ENCODE assay signal across 18 cellular contexts in the genomic region with DNA sequence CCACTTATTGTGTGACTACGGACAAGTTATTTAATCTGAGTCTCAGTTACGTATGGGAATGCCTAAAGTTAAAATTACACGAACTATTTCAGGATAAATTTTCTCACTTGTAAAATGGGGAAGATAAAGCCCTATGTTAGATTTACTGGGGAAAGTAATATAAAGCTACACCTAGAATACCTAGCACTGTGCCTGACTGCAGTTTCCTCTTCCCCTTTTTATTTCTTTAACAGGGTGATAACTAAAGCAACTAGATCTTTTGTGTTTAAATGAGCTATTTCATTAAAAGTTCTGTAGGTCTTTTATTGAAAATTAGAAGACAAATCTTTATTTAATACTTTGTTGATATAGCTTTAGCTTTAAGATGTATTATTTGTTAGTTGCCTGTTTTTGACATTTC. TPM values are rescaled to one million over a fixed set of nuclear protein-coding genes. Genes with fewer than 3 reads are reported as not detected.
DNase-seq lines count a peak whose midpoint lies in the region; ATAC-seq and TF ChIP-seq lines count a peak whose summit lies in the region.
"Had no signal": no experiment of that assay in that cellular context is flagged by ENCODE, and none has a peak within 500 bp of the region (broad histone marks: within the 10 kb centered on the region; RNA-seq: fewer than 3 reads in every experiment).

No MANE protein-coding gene starts in this region.

- no peak overlapping the region for H3K4me3 ChIP-seq in GM23338
- H3K4me3 ChIP-seq in neuronal stem cell (ENCODE audit: low read length in 2 of 2) = no peak overlapping the region
- no peak overlapping the region for H3K4me3 ChIP-seq in osteoblast (ENCODE audit: insufficient read depth, low read length)
- H3K4me3 ChIP-seq: adrenal gland, colonic mucosa, esophagus squamous epithelium, MG63 had no signal

- no peak overlapping the region for H2BK12ac ChIP-seq in neuronal stem cell (ENCODE audit: low read length)

- no peak overlapping the region for H3K23ac ChIP-seq in neuronal stem cell (ENCODE audit: low read depth, low read length, poor library complexity)

- H3K27ac ChIP-seq in GM23338 (ENCODE audit: low read depth) (no peak overlapping the region), neuronal stem cell (replicated peaks; ENCODE audit: low read length) (no peak overlapping the region), osteoblast (ENCODE audit: low read depth, low read length) (no peak overlapping the region)
- H3K27ac ChIP-seq: colonic mucosa, esophagus squamous epithelium had no signal

- H3F3A ChIP-seq in GM23338 (replicated peaks; ENCODE audit: low read depth) = peaks cover 6% of the 10 kb centered on the region; the same call in 1 of the 2 replicates

- peak overlapping the region; percentile 92 for H3K27ac Mint-ChIP-seq in activated T-cell treated with anti-CD3 and anti-CD28 coated beads, Interleukin-2, amount 50 U/mL, for 24 hours
- H3K27ac Mint-ChIP-seq in GM23338 (no peak overlapping the region), progenitor cell of endocrine pancreas (peak overlapping the region; percentile 57)
- H3K27ac Mint-ChIP-seq in activated T-helper 2 cell treated with anti-CD3 and anti-CD28 coated beads, Interferon-gamma antibody, Interleukin-2, Interleukin-4, amounts not matched to agents 10 μg/mL and 5 μg/mL and 100 μg/mL, durations not matched to agents 14 hours and 24 hours and 36 hours = peak overlapping the region; percentile 89
- H3K27ac Mint-ChIP-seq: nephron had no signal

- H4K20me1 ChIP-seq in GM23338 (replicated peaks; ENCODE audit: insufficient read depth) = peaks cover 71% of the 10 kb centered on the region
- peaks cover 47% of the 10 kb centered on the region for H4K20me1 ChIP-seq in osteoblast (ENCODE audit: insufficient read depth, low read length)

- H3K9me3 Mint-ChIP-seq in activated T-cell treated with anti-CD3 and anti-CD28 coated beads, Interleukin-2, amount 50 U/mL, for 24 hours = no peaks in the 10 kb centered on the region
- H3K9me3 Mint-ChIP-seq in GM23338 (no peaks in the 10 kb centered on the region), progenitor cell of endocrine pancreas (ENCODE audit: low read depth) (no peaks in the 10 kb centered on the region)
- H3K9me3 Mint-ChIP-seq in activated T-helper 2 cell treated with anti-CD3 and anti-CD28 coated beads, Interferon-gamma antibody, Interleukin-2, Interleukin-4, amounts not matched to agents 10 μg/mL and 5 μg/mL and 100 μg/mL, durations not matched to agents 14 hours and 24 hours and 36 hours = no peaks in the 10 kb centered on the region
- H3K9me3 Mint-ChIP-seq: nephron had no signal

- H4K91ac ChIP-seq in neuronal stem cell (ENCODE audit: low read depth, low read length, poor library complexity) = no peak overlapping the region

- intact Hi-C loops in activated T-helper 2 cell treated with anti-CD3 and anti-CD28 coated beads, Interferon-gamma antibody, Interleukin-2, Interleukin-4, amounts not matched to agents 10 μg/mL and 5 μg/mL and 100 μg/mL, durations not matched to agents 14 hours and 24 hours and 36 hours (cut with micrococcal nuclease) = loop anchor here (1.0 kb wide), 1 partner anchor 104 kb away; no protein-coding TSS in a partner anchor

- H3K4me2 ChIP-seq in GM23338 (peak overlapping the region; percentile 37; the same call in 1 of the 2 replicates), neuronal stem cell (ENCODE audit: insufficient read depth, low read length, poor library complexity, severe bottlenecking) (no peak overlapping the region), osteoblast (ENCODE audit: insufficient read depth, low read length) (no peak overlapping the region)

- TF ChIP-seq CTCF in GM23338 (conservative IDR thresholded peaks at IDR 0.05; ENCODE audit: low read depth in 2 of 2) (no peak), progenitor cell of endocrine pancreas (IDR thresholded peaks at IDR 0.05; ENCODE audit: unreplicated experiment) (no peak), osteoblast (IDR thresholded peaks at IDR 0.05; ENCODE audit: extremely low read depth, low read depth, low read length) (no peak)

- no CpG with 5 or more reads among the region's 3 CpGs for WGBS in neuronal stem cell (ENCODE audit: extremely low coverage in 2 of 2, insufficient read length in 2 of 2, insufficient replicate concordance in 1 of 2), 2 donors

- no peak overlapping the region for H3K9ac ChIP-seq in neuronal stem cell (ENCODE audit: low read depth, low read length, poor library complexity)

- H4K8ac ChIP-seq in neuronal stem cell (ENCODE audit: low read depth, low read length) = no peak overlapping the region

- H3K4me1 ChIP-seq in GM23338 (ENCODE audit: insufficient read depth) = peaks cover 65% of the 10 kb centered on the region
- H3K4me1 ChIP-seq in neuronal stem cell (ENCODE audit: control insufficient read depth in 2 of 2, insufficient read depth in 1 of 2, low read depth in 1 of 2, low read length in 2 of 2) = peaks cover 0 to 19% of the 10 kb centered on the region in 2 donors
- peaks cover 11% of the 10 kb centered on the region for H3K4me1 ChIP-seq in osteoblast (ENCODE audit: insufficient read depth, low read length)
- H3K4me1 ChIP-seq: colonic mucosa had no signal

- no peak overlapping the region for H2AFZ ChIP-seq in GM23338
- no peak overlapping the region for H2AFZ ChIP-seq in neuronal stem cell (ENCODE audit: low read length)
- no peak overlapping the region for H2AFZ ChIP-seq in osteoblast (ENCODE audit: low read length)

- no peak overlapping the region for H3K18ac ChIP-seq in neuronal stem cell (ENCODE audit: low read length)

- no peak overlapping the region for H3K4ac ChIP-seq in neuronal stem cell (ENCODE audit: low read length)

- peaks cover 82% of the 10 kb centered on the region for H3K4me1 Mint-ChIP-seq in activated T-cell treated with anti-CD3 and anti-CD28 coated beads, Interleukin-2, amount 50 U/mL, for 24 hours (ENCODE audit: low read depth)
- H3K4me1 Mint-ChIP-seq in GM23338 (peaks cover 69% of the 10 kb centered on the region), progenitor cell of endocrine pancreas (ENCODE audit: low read depth) (peaks cover 33% of the 10 kb centered on the region)
- H3K4me1 Mint-ChIP-seq in activated T-helper 2 cell treated with anti-CD3 and anti-CD28 coated beads, Interferon-gamma antibody, Interleukin-2, Interleukin-4, amounts not matched to agents 10 μg/mL and 5 μg/mL and 100 μg/mL, durations not matched to agents 14 hours and 24 hours and 36 hours (ENCODE audit: low read depth) = peaks cover 63% of the 10 kb centered on the region

- H3K79me1 ChIP-seq in neuronal stem cell (ENCODE audit: low read depth, low read length) = peaks cover 9% of the 10 kb centered on the region

- no peaks in the 10 kb centered on the region for H3K27me3 Mint-ChIP-seq in activated T-cell treated with anti-CD3 and anti-CD28 coated beads, Interleukin-2, amount 50 U/mL, for 24 hours
- H3K27me3 Mint-ChIP-seq in GM23338 (ENCODE audit: insufficient read depth, low read depth, poor library complexity) (peaks cover 10% of the 10 kb centered on the region), progenitor cell of endocrine pancreas (no peaks in the 10 kb centered on the region)
- H3K27me3 Mint-ChIP-seq in activated T-helper 2 cell treated with anti-CD3 and anti-CD28 coated beads, Interferon-gamma antibody, Interleukin-2, Interleukin-4, amounts not matched to agents 10 μg/mL and 5 μg/mL and 100 μg/mL, durations not matched to agents 14 hours and 24 hours and 36 hours (ENCODE audit: low read depth) = no peaks in the 10 kb centered on the region

- DNase-seq in activated T-cell treated with anti-CD3 and anti-CD28 coated beads, Interleukin-2, amount 50 U/mL, for 24 hours = no peak
- DNase-seq in activated T-cell treated with anti-CD3 and anti-CD28 coated beads, Interleukin-2, amount 50 U/mL, for 1 hour = no peak
- no peak for DNase-seq in GM23338 (ENCODE audit: low spot score)
- DNase-seq in activated T-helper 2 cell treated with anti-CD3 and anti-CD28 coated beads, Interferon-gamma antibody, Interleukin-2, Interleukin-4, amounts not matched to agents 10 μg/mL and 5 μg/mL and 100 μg/mL, durations not matched to agents 14 hours and 24 hours and 36 hours (ENCODE audit: low spot score) = no peak
- no peak for DNase-seq in progenitor cell of endocrine pancreas (ENCODE audit: low spot score, unreplicated experiment)
- no peak for DNase-seq in neuronal stem cell (ENCODE audit: low spot score)
- no peak for DNase-seq in osteoblast (ENCODE audit: insufficient read length, low spot score, missing footprints)
- DNase-seq: activated CD4-positive, alpha-beta T cell treated with anti-CD3 and anti-CD28 coated beads for 48 hours; colonic mucosa; esophagus squamous epithelium; left colon; MG63; stimulated activated CD4-positive, alpha-beta T cell treated with anti-CD3 and anti-CD28 coated beads, Interleukin-4, amount 100 ng/mL, for 4 hours; stimulated activated naive CD4-positive, alpha-beta T cell treated with Interleukin-2 at 50 U/mL for 16 hours had no signal

- peak overlapping the region; percentile 90 for H3K4me3 Mint-ChIP-seq in activated T-cell treated with anti-CD3 and anti-CD28 coated beads, Interleukin-2, amount 50 U/mL, for 24 hours
- H3K4me3 Mint-ChIP-seq in GM23338 = no peak overlapping the region
- no peak overlapping the region for H3K4me3 Mint-ChIP-seq in activated T-helper 2 cell treated with anti-CD3 and anti-CD28 coated beads, Interferon-gamma antibody, Interleukin-2, Interleukin-4, amounts not matched to agents 10 μg/mL and 5 μg/mL and 100 μg/mL, durations not matched to agents 14 hours and 24 hours and 36 hours (ENCODE audit: low read depth)
- H3K4me3 Mint-ChIP-seq in progenitor cell of endocrine pancreas (ENCODE audit: low read depth) = no peak overlapping the region

- ATAC-seq in GM23338 = no peak
- no peak for ATAC-seq in HG03565 (IDR thresholded peaks at IDR 0.05; ENCODE audit: unreplicated experiment)
- ATAC-seq: left colon, sciatic nerve had no signal

- H2AK5ac ChIP-seq in neuronal stem cell (ENCODE audit: low read depth, low read length) = no peak overlapping the region

- no peak overlapping the region for H3K14ac ChIP-seq in neuronal stem cell (ENCODE audit: low read length)

- H3K27me3 ChIP-seq in GM23338 (ENCODE audit: insufficient read depth) = no peaks in the 10 kb centered on the region
- no peaks in the 10 kb centered on the region for H3K27me3 ChIP-seq in neuronal stem cell (ENCODE audit: control insufficient read depth in 3 of 3, insufficient read depth in 3 of 3, low read depth in 1 of 3, low read length in 3 of 3)
- no peaks in the 10 kb centered on the region for H3K27me3 ChIP-seq in osteoblast (ENCODE audit: insufficient read depth, low read length)
- H3K27me3 ChIP-seq: adrenal gland, colonic mucosa, esophagus squamous epithelium, MG63 had no signal

- no peaks in the 10 kb centered on the region for H3K9me3 ChIP-seq in neuronal stem cell (replicated peaks in 1 of 2; ENCODE audit: control insufficient read depth in 2 of 2, insufficient read depth in 1 of 2, low read depth in 1 of 2, low read length in 2 of 2)
- no peaks in the 10 kb centered on the region for H3K9me3 ChIP-seq in osteoblast (ENCODE audit: low read depth, low read length)
- H3K9me3 ChIP-seq: adrenal gland, colonic mucosa, esophagus squamous epithelium, MG63 had no signal

- 0 out of 2 replicates have a peak, but pooled peaks cover 3% of the 10 kb centered on the region for H3K9me2 ChIP-seq in GM23338 (ENCODE audit: insufficient read depth)

- no peak overlapping the region for H2BK120ac ChIP-seq in neuronal stem cell (ENCODE audit: low read depth, low read length)

- peaks cover 96% of the 10 kb centered on the region for H3K79me2 ChIP-seq in GM23338 (replicated peaks; ENCODE audit: insufficient read depth)
- peaks cover 93% of the 10 kb centered on the region for H3K79me2 ChIP-seq in osteoblast (ENCODE audit: insufficient read depth, low read length)

- H3K36me3 ChIP-seq in GM23338 (ENCODE audit: insufficient read depth) (no peaks in the 10 kb centered on the region), neuronal stem cell (replicated peaks in 1 of 2; ENCODE audit: control insufficient read depth in 2 of 2, insufficient read depth in 2 of 2, low read length in 2 of 2) (no peaks in the 10 kb centered on the region), osteoblast (ENCODE audit: insufficient read depth, low read length) (no peaks in the 10 kb centered on the region)
- H3K36me3 ChIP-seq: adrenal gland, colonic mucosa, esophagus squamous epithelium, MG63 had no signal

- H3K36me3 Mint-ChIP-seq in activated T-cell treated with anti-CD3 and anti-CD28 coated beads, Interleukin-2, amount 50 U/mL, for 24 hours (ENCODE audit: low read depth) = peaks cover 33% of the 10 kb centered on the region
- H3K36me3 Mint-ChIP-seq in GM23338 (ENCODE audit: low read depth) (no peaks in the 10 kb centered on the region), progenitor cell of endocrine pancreas (ENCODE audit: insufficient read depth) (no peaks in the 10 kb centered on the region)
- peaks cover 15% of the 10 kb centered on the region for H3K36me3 Mint-ChIP-seq in activated T-helper 2 cell treated with anti-CD3 and anti-CD28 coated beads, Interferon-gamma antibody, Interleukin-2, Interleukin-4, amounts not matched to agents 10 μg/mL and 5 μg/mL and 100 μg/mL, durations not matched to agents 14 hours and 24 hours and 36 hours (ENCODE audit: low read depth)

- no peak overlapping the region for H2BK5ac ChIP-seq in neuronal stem cell (ENCODE audit: low read length)

- no peak overlapping the region for H2BK15ac ChIP-seq in neuronal stem cell (ENCODE audit: low read length)

RNA-seq across cellular contexts. Expression of a gene that starts 5.0 kb away (rescaled TPM):
- 70.4 and 73.1 TPM in 2 replicates for total RNA-seq in GM23338 (2014; rRNA removed; shearing (Covaris generic))
- 32.3 and 35.5 TPM in 2 replicates for polyA plus RNA-seq in GM23338 (2016; fragmentation: Nextera tagmentation; extraction: Ambion mirVana)
- total RNA-seq in activated T-helper 2 cell treated with anti-CD3 and anti-CD28 coated beads, Interferon-gamma antibody, Interleukin-2, Interleukin-4, amounts not matched to agents 10 μg/mL and 5 μg/mL and 100 μg/mL, durations not matched to agents 14 hours and 24 hours and 36 hours = 29.0 and 29.3 TPM in 2 replicates
- total RNA-seq in progenitor cell of endocrine pancreas = 17.4 and 18.5 TPM in 2 replicates
- 18.9 TPM for polyA plus RNA-seq in neuronal stem cell (2013, experiment 1 of 2)
- 19.4 TPM for polyA plus RNA-seq in neuronal stem cell (2013, experiment 2 of 2)
- 19.2 and 21.7 TPM in 2 replicates for total RNA-seq in osteoblast
